In genomic region chr9:136661641-136662325, GRCh38 we compare ENCODE assay signal across 24 cellular contexts. TPM values are rescaled to one million over a fixed set of nuclear protein-coding genes. Genes with fewer than 3 reads are reported as not detected.
DNase-seq lines count a peak whose midpoint lies in the region; ATAC-seq, FAIRE-seq and TF ChIP-seq lines count a peak whose summit lies in the region.
"Had no signal": no experiment of that assay in that cellular context is flagged by ENCODE, and none has a peak within 500 bp of the region (broad histone marks: within the 10 kb centered on the region; RNA-seq: fewer than 3 reads in every experiment).

No MANE protein-coding gene starts in this region.

- H3K9me3 ChIP-seq in adrenal gland (replicated peaks in 1 of 3) (no peaks in the 10 kb centered on the region), duodenal mucosa (ENCODE audit: control insufficient read depth in 1 of 2, low read length in 2 of 2) (no peaks in the 10 kb centered on the region), lower lobe of right lung (no peaks in the 10 kb centered on the region), subcutaneous abdominal adipose tissue (ENCODE audit: control insufficient read depth in 5 of 5, low read length in 5 of 5) (no peaks in the 10 kb centered on the region)
- H3K9me3 ChIP-seq: thoracic aorta had no signal

- no peak for FAIRE-seq in H54 (lab: Jason Lieb, UNC)

- no peaks in the 10 kb centered on the region for H3K9me3 Mint-ChIP-seq in activated CD4-positive, alpha-beta T cell treated with anti-CD3 and anti-CD28 coated beads for 36 hours (ENCODE audit: low read depth)
- H3K9me3 Mint-ChIP-seq: activated T-cell treated with anti-CD3 and anti-CD28 coated beads, Interleukin-2, amount 50 U/mL, for 72 hours; brain; dendritic cell treated with granulocyte-macrophage colony-stimulating factor and Interleukin-4, amounts not matched to agents 40 ng/mL and 50 ng/mL, for 4 days; naive thymus-derived CD8-positive, alpha-beta T cell; T-helper 2 cell treated with Interferon-gamma antibody and Interleukin-4, amounts not matched to agents 5 μg/mL and 100 μg/mL, for 36 hours had no signal

- TF ChIP-seq CTCF in adrenal gland (IDR thresholded peaks at IDR 0.05) (no peak), lower lobe of right lung (IDR thresholded peaks at IDR 0.05) (no peak)

- POLR2A ChIA-PET in activated CD4-positive, alpha-beta T cell treated with anti-CD3 and anti-CD28 coated beads for 36 hours (lab: Charles Lee): interaction anchor here (0.5 kb wide), 1 partner anchor 19 kb away, joined by 3 read pairs; no protein-coding TSS in a partner anchor

- no peak for ATAC-seq in lower lobe of right lung
- ATAC-seq in activated CD4-positive, alpha-beta T cell treated with anti-CD3 and anti-CD28 coated beads for 36 hours: no peak
- ATAC-seq: activated CD8-positive, alpha-beta T cell treated with anti-CD3 and anti-CD28 coated beads, Interleukin-2, amount 10 ng/mL, durations not matched to agents 7 days and 5 days; activated T-cell treated with anti-CD3 and anti-CD28 coated beads, Interleukin-2, amount 50 U/mL, for 72 hours; naive thymus-derived CD8-positive, alpha-beta T cell; Panc1 had no signal

- 62 to 74% (median 67%) methylated on average over 3 to 22 of the region's 22 CpGs for WGBS in adrenal gland, 4 donors

- DNase-seq in adrenal gland (peak in 1 of 7 donors; percentile 1), lower lobe of right lung (no peak), SIG-M5 (lab: John Stamatoyannopoulos, UW) (no peak), H54 (ENCODE audit: insufficient read length, low spot score) (no peak)
- DNase-seq in activated CD4-positive, alpha-beta T cell treated with anti-CD3 and anti-CD28 coated beads for 36 hours: no peak
- no peak for DNase-seq in activated CD8-positive, alpha-beta memory T cell treated with anti-CD3 and anti-CD28 coated beads for 24 hours
- DNase-seq: activated CD4-positive, CD25-positive, alpha-beta regulatory T cell; activated CD8-positive, alpha-beta T cell treated with anti-CD3 and anti-CD28 coated beads, Interleukin-2, amount 10 ng/mL, durations not matched to agents 7 days and 5 days; DND-41; IMR-90; naive thymus-derived CD8-positive, alpha-beta T cell; NCI-H1694; stimulated activated CD4-positive, alpha-beta T cell treated with anti-CD3 and anti-CD28 coated beads, Interleukin-12 subunit alpha, Interleukin-12 subunit beta, amount 100 ng/mL, for 4 hours had no signal

- CTCF ChIA-PET in activated CD4-positive, alpha-beta T cell treated with anti-CD3 and anti-CD28 coated beads for 36 hours (lab: Charles Lee): interaction anchor here (1.2 to 1.8 kb wide), 2 partner anchors 10 to 18 kb away, joined by 3 to 7 read pairs; no protein-coding TSS in a partner anchor

- H3K27ac Mint-ChIP-seq in activated CD4-positive, alpha-beta T cell treated with anti-CD3 and anti-CD28 coated beads for 36 hours: no peak overlapping the region
- H3K27ac Mint-ChIP-seq: activated CD8-positive, alpha-beta T cell treated with anti-CD3 and anti-CD28 coated beads, Interleukin-2, amount 10 ng/mL, durations not matched to agents 7 days and 5 days; activated naive CD8-positive, alpha-beta T cell; activated T-cell treated with anti-CD3 and anti-CD28 coated beads, Interleukin-2, amount 50 U/mL, for 72 hours; brain; dendritic cell treated with granulocyte-macrophage colony-stimulating factor and Interleukin-4, amounts not matched to agents 40 ng/mL and 50 ng/mL, for 4 days; naive thymus-derived CD8-positive, alpha-beta T cell; T-helper 2 cell treated with Interferon-gamma antibody and Interleukin-4, amounts not matched to agents 5 μg/mL and 100 μg/mL, for 36 hours had no signal

- no peak overlapping the region for H3K4me3 Mint-ChIP-seq in activated CD4-positive, alpha-beta T cell treated with anti-CD3 and anti-CD28 coated beads for 36 hours
- H3K4me3 Mint-ChIP-seq: activated CD8-positive, alpha-beta T cell treated with anti-CD3 and anti-CD28 coated beads, Interleukin-2, amount 10 ng/mL, durations not matched to agents 7 days and 5 days; activated naive CD8-positive, alpha-beta T cell; activated T-cell treated with anti-CD3 and anti-CD28 coated beads, Interleukin-2, amount 50 U/mL, for 72 hours; brain; dendritic cell treated with granulocyte-macrophage colony-stimulating factor and Interleukin-4, amounts not matched to agents 40 ng/mL and 50 ng/mL, for 4 days; naive thymus-derived CD8-positive, alpha-beta T cell; T-helper 2 cell treated with Interferon-gamma antibody and Interleukin-4, amounts not matched to agents 5 μg/mL and 100 μg/mL, for 36 hours had no signal

- H3K4me3 ChIP-seq in adrenal gland (no peak overlapping the region), duodenal mucosa (ENCODE audit: low read depth in 1 of 2, low read length in 2 of 2) (no peak overlapping the region), lower lobe of right lung (peak overlapping the region; percentile 61), subcutaneous abdominal adipose tissue (ENCODE audit: low read depth in 1 of 5, low read length in 5 of 5) (peak overlapping the region in 3 of 5 donors; percentile 71 to 92 (median 73))
- H3K4me3 ChIP-seq: thoracic aorta had no signal

- intact Hi-C loops in adrenal gland (cut with DNase I) (no loop called here), lower lobe of right lung (cut with DNase I) (no loop called here)
- intact Hi-C loops in activated CD4-positive, alpha-beta T cell treated with anti-CD3 and anti-CD28 coated beads for 36 hours (cut with DNase I, micrococcal nuclease): no loop called here

- H3K27ac ChIP-seq in adrenal gland (peak overlapping the region in 3 of 5 donors; percentile 31 to 89 (median 34)), duodenal mucosa (ENCODE audit: low read depth, low read length) (peak overlapping the region; percentile 51), lower lobe of right lung (peak overlapping the region; percentile 94), subcutaneous abdominal adipose tissue (ENCODE audit: low read depth, low read length) (peak overlapping the region; percentile 90)
- H3K27ac ChIP-seq: HL-60, thoracic aorta had no signal

- no peaks in the 10 kb centered on the region for H3K36me3 Mint-ChIP-seq in activated CD4-positive, alpha-beta T cell treated with anti-CD3 and anti-CD28 coated beads for 36 hours (ENCODE audit: low read depth)
- H3K36me3 Mint-ChIP-seq: activated naive CD8-positive, alpha-beta T cell; brain; naive thymus-derived CD8-positive, alpha-beta T cell had no signal

- H3K9ac ChIP-seq in duodenal mucosa (ENCODE audit: low read depth in 1 of 2, low read length in 2 of 2): no peak overlapping the region
- peak overlapping the region in 3 of 5 donors; percentile 10 to 51 (median 50) for H3K9ac ChIP-seq in subcutaneous abdominal adipose tissue (ENCODE audit: low read length in 5 of 5)

- H3K4me1 ChIP-seq in adrenal gland (replicated peaks in 1 of 2) (no peaks in the 10 kb centered on the region), duodenal mucosa (ENCODE audit: control insufficient read depth in 1 of 2, insufficient read depth in 2 of 2, low read length in 2 of 2) (peaks cover 8 to 15% of the 10 kb centered on the region in 2 donors), lower lobe of right lung (peaks cover 10% of the 10 kb centered on the region), subcutaneous abdominal adipose tissue (ENCODE audit: control insufficient read depth in 5 of 5, insufficient read depth in 5 of 5, low read length in 5 of 5) (peaks cover 0 to 61% (median 35%) of the 10 kb centered on the region in 5 donors)

- H3K27me3 Mint-ChIP-seq in activated CD4-positive, alpha-beta T cell treated with anti-CD3 and anti-CD28 coated beads for 36 hours: peaks cover 22% of the 10 kb centered on the region

- no peak for TF ChIP-seq POLR2A in adrenal gland (IDR thresholded peaks at IDR 0.05)
- no peak for TF ChIP-seq POLR2A in H54 (IDR thresholded peaks at IDR 0.05; ENCODE audit: low read depth, low read length)

- H3K36me3 ChIP-seq in adrenal gland (replicated peaks in 1 of 2) (no peaks in the 10 kb centered on the region), duodenal mucosa (ENCODE audit: control insufficient read depth in 1 of 2, insufficient read depth in 2 of 2, low read length in 2 of 2) (no peaks in the 10 kb centered on the region), lower lobe of right lung (peaks cover 16% of the 10 kb centered on the region), subcutaneous abdominal adipose tissue (ENCODE audit: control insufficient read depth in 5 of 5, insufficient read depth in 5 of 5, low read length in 5 of 5) (peaks cover 0 to 10% (median 7%) of the 10 kb centered on the region in 5 donors)
- H3K36me3 ChIP-seq: thoracic aorta had no signal

- H3K27me3 ChIP-seq in adrenal gland (peaks cover 39% of the 10 kb centered on the region), duodenal mucosa (ENCODE audit: control insufficient read depth in 1 of 2, insufficient read depth in 2 of 2, low read length in 2 of 2) (peaks cover 34 to 49% of the 10 kb centered on the region in 2 donors), lower lobe of right lung (ENCODE audit: low read depth) (peaks cover 77% of the 10 kb centered on the region), subcutaneous abdominal adipose tissue (ENCODE audit: control insufficient read depth in 5 of 5, insufficient read depth in 4 of 5, low read length in 5 of 5) (peaks cover 0 to 32% (median 19%) of the 10 kb centered on the region in 5 donors)

- H3K4me1 Mint-ChIP-seq in activated CD4-positive, alpha-beta T cell treated with anti-CD3 and anti-CD28 coated beads for 36 hours: peaks cover 12% of the 10 kb centered on the region

RNA-seq across cellular contexts. Expression of gene EGFL7, which starts 0.9 kb away (rescaled TPM):
- 100 to 1,000 TPM in 2 of 8 donors, 10 to 100 TPM in 6; 47.1 to 158 (median 79.5) TPM for total RNA-seq in adrenal gland
- polyA plus RNA-seq in adrenal gland: 100 to 1,000 TPM in 2 of 3 donors, 1 to 10 TPM in 1; 1.9 to 452 (median 190) TPM
- 230 TPM for total RNA-seq in lower lobe of right lung
- total RNA-seq in activated CD4-positive, alpha-beta T cell treated with anti-CD3 and anti-CD28 coated beads for 36 hours: 1 to 10 TPM; 1.2 to 1.4 TPM

RNA-seq across cellular contexts. Expression of gene AGPAT2, which starts 25.5 kb away (rescaled TPM):
- total RNA-seq in adrenal gland (10 to 100 TPM; 31.7 to 84.5 (median 48.0) TPM), lower lobe of right lung (106 TPM)
- polyA plus RNA-seq in adrenal gland: 100 to 1,000 TPM in 2 of 3 donors, 1 to 10 TPM in 1; 6.4 to 274 (median 139) TPM
- total RNA-seq in activated CD4-positive, alpha-beta T cell treated with anti-CD3 and anti-CD28 coated beads for 36 hours: 10 to 100 TPM in 1 of 2 experiments, 1 to 10 TPM in 1; 9.0 to 10.4 TPM

RNA-seq across cellular contexts. Expression of gene DIPK1B, which starts 50.6 kb away (rescaled TPM):
- total RNA-seq in adrenal gland: 10 to 100 TPM in 3 of 8 donors, 1 to 10 TPM in 5; 2.9 to 17.8 (median 5.4) TPM
- polyA plus RNA-seq in adrenal gland: 10 to 100 TPM in 2 of 3 donors, 1 to 10 TPM in 1; 1.4 to 19.2 (median 16.3) TPM
- total RNA-seq in lower lobe of right lung: 15.1 TPM
- under 1 TPM; 0.21 to 0.25 TPM for total RNA-seq in activated CD4-positive, alpha-beta T cell treated with anti-CD3 and anti-CD28 coated beads for 36 hours
- total RNA-seq: MCF 10A had no signal

Comparison
In these comparisons a context has a peak if more than half of its experiments do, and no peak if none do; other contexts are left out.
1. H3K27ac ChIP-seq: peak in every context shown above with its lines; median percentile 94 in lower lobe of right lung; 90 in subcutaneous abdominal adipose tissue; 51 in duodenal mucosa; 34 in adrenal gland.
2. H3K4me3 ChIP-seq: peak in lower lobe of right lung (single experiment) and subcutaneous abdominal adipose tissue (3 of 5); none in adrenal gland (0 of 4) and duodenal mucosa (0 of 2).
3. H3K9ac ChIP-seq: peak in subcutaneous abdominal adipose tissue (3 of 5); none in duodenal mucosa (0 of 2).
4. RNA of gene EGFL7, which starts 0.9 kb away (total RNA-seq): 230 TPM in lower lobe of right lung (single experiment) and 47.1 to 158 TPM in adrenal gland; 1.2 to 1.4 TPM in activated CD4-positive, alpha-beta T cell treated with anti-CD3 and anti-CD28 coated beads for 36 hours; every median in the first group is over 10 times any median in the second.